14 cellular contexts compared by ENCODE assay signal in the genomic region with DNA sequence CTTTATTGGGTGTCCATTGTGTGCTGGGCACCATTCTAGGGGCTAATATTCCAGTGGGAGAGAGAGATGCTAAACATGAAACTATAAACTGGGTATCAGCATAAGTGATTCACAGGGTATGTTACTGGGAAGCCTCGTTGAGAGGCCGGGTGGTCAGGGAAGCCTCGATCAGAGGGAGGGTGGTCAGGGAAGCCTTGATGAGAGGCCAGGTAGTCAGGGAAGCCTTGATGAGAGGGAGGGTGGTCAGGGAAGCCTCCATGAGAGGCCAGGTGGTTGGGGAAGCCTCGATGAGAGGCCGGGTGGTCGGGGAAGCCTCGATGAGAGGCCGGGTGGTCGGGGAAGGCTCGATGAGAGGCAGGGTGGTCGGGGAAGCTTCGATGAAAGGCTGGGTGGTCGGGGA. TPM values are rescaled to one million over a fixed set of nuclear protein-coding genes. Genes with fewer than 3 reads are reported as not detected.
"Had no signal": no experiment of that assay in that cellular context is flagged by ENCODE, and none has a peak within 500 bp of the region (broad histone marks: within the 10 kb centered on the region; RNA-seq: fewer than 3 reads in every experiment).

No MANE protein-coding gene starts in this region.

- H3K27ac Mint-ChIP-seq: activated naive CD4-positive, alpha-beta T cell treated with anti-CD3 and anti-CD28 coated beads, Interleukin-2, amount 10 ng/mL, durations not matched to agents 7 days and 5 days; activated T-helper 2 cell treated with anti-CD3 and anti-CD28 coated beads, Interferon-gamma antibody, Interleukin-2, Interleukin-4, amounts not matched to agents 10 μg/mL and 5 μg/mL and 100 μg/mL, durations not matched to agents 14 hours and 24 hours and 36 hours; memory B cell; natural killer cell treated with Interleukin-12 subunit alpha and Interleukin-12 subunit beta and Interleukin-15 and Interleukin-18, amount 100 ng/mL, for 72 hours had no signal

- H3K27me3 ChIP-seq: colonic mucosa had no signal

- DNase-seq: activated naive CD4-positive, alpha-beta T cell treated with anti-CD3 and anti-CD28 coated beads, Interleukin-2, amount 10 ng/mL, durations not matched to agents 7 days and 5 days; activated T-cell treated with anti-CD3 and anti-CD28 coated beads, Interleukin-2, amount 50 U/mL, for 1 hour; central memory CD4-positive, alpha-beta T cell; colonic mucosa; hippocampal formation; left ventricle myocardium superior; psoas muscle; stimulated activated CD4-positive, alpha-beta T cell treated with anti-CD3 and anti-CD28 coated beads, Interleukin-1b, Interleukin-23, amount 100 ng/mL, for 48 hours had no signal

- ATAC-seq: left ventricle myocardium superior; natural killer cell treated with Interleukin-12 subunit alpha and Interleukin-12 subunit beta and Interleukin-15 and Interleukin-18, amount 100 ng/mL, for 72 hours; psoas muscle; sciatic nerve had no signal

- H3K4me1 ChIP-seq: colonic mucosa, esophagus muscularis mucosa, psoas muscle had no signal

- H3K9me3 Mint-ChIP-seq: natural killer cell treated with Interleukin-12 subunit alpha and Interleukin-12 subunit beta and Interleukin-15 and Interleukin-18, amount 100 ng/mL, for 72 hours had no signal

- H3K36me3 ChIP-seq: colonic mucosa, esophagus muscularis mucosa had no signal

- H3K9me3 ChIP-seq: colonic mucosa, psoas muscle had no signal

- H3K36me3 Mint-ChIP-seq: natural killer cell treated with Interleukin-12 subunit alpha and Interleukin-12 subunit beta and Interleukin-15 and Interleukin-18, amount 100 ng/mL, for 72 hours had no signal

- H3K4me3 Mint-ChIP-seq: activated naive CD4-positive, alpha-beta T cell treated with anti-CD3 and anti-CD28 coated beads, Interleukin-2, amount 10 ng/mL, durations not matched to agents 7 days and 5 days; memory B cell; natural killer cell treated with Interleukin-12 subunit alpha and Interleukin-12 subunit beta and Interleukin-15 and Interleukin-18, amount 100 ng/mL, for 72 hours had no signal

- H3K4me3 ChIP-seq: colonic mucosa, esophagus muscularis mucosa, psoas muscle had no signal

- H3K4me1 Mint-ChIP-seq: activated naive CD4-positive, alpha-beta T cell treated with anti-CD3 and anti-CD28 coated beads, Interleukin-2, amount 10 ng/mL, durations not matched to agents 7 days and 5 days; memory B cell had no signal

- H3K27ac ChIP-seq: colonic mucosa, esophagus muscularis mucosa, psoas muscle had no signal

- H3K27me3 Mint-ChIP-seq: activated naive CD4-positive, alpha-beta T cell treated with anti-CD3 and anti-CD28 coated beads, Interleukin-2, amount 10 ng/mL, durations not matched to agents 7 days and 5 days had no signal

RNA-seq across cellular contexts. Expression of a gene that starts 8.9 kb away (rescaled TPM):
- total RNA-seq: activated T-helper 2 cell treated with anti-CD3 and anti-CD28 coated beads, Interferon-gamma antibody, Interleukin-2, Interleukin-4, amounts not matched to agents 10 μg/mL and 5 μg/mL and 100 μg/mL, durations not matched to agents 14 hours and 24 hours and 36 hours; left ventricle myocardium superior; natural killer cell treated with Interleukin-12 subunit alpha and Interleukin-12 subunit beta and Interleukin-15 and Interleukin-18, amount 100 ng/mL, for 72 hours; psoas muscle; T-helper 2 cell treated with Interferon-gamma antibody and Interleukin-4, amounts not matched to agents 100 ng/mL and 5 ng/mL, for 36 hours had no signal
